Comparison of ENCODE assay signal across 21 cellular contexts in the genomic region with DNA sequence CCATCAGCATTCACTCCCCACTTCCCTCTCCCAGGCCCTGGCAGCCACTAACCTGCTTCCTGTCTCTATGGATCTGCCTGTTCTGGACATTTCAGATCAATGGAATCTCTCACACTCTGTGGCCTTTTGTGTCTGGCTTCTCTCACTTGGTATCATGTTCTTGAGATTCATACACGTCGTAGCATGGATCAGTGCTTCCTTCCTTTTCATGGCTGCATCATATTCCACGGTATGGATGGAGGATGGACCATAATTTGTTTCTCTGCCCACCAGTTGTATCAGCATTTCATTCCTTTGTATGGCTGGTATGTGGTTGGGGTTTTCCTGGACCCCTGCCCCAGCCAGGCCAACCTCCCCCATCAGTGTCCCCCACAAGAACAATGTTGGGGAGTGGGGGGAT. TPM values are rescaled to one million over a fixed set of nuclear protein-coding genes. Genes with fewer than 3 reads are reported as not detected.
DNase-seq lines count a peak whose midpoint lies in the region; ATAC-seq lines count a peak whose summit lies in the region.
"Had no signal": no experiment of that assay in that cellular context is flagged by ENCODE, and none has a peak within 500 bp of the region (broad histone marks: within the 10 kb centered on the region; RNA-seq: fewer than 3 reads in every experiment).

No MANE protein-coding gene starts in this region.

- no peak overlapping the region for H3K4me3 Mint-ChIP-seq in activated naive CD8-positive, alpha-beta T cell treated with anti-CD3 and anti-CD28 coated beads, Interleukin-2, amount 10 ng/mL, durations not matched to agents 7 days and 5 days
- H3K4me3 Mint-ChIP-seq in activated naive CD8-positive, alpha-beta T cell treated with anti-CD3 and anti-CD28 coated beads for 36 hours: no peak overlapping the region
- H3K4me3 Mint-ChIP-seq in IgD-negative memory B cell (peak overlapping the region in 3 of 4 donors; percentile 12 to 73 (median 39)), immature natural killer cell (peak overlapping the region in 3 of 5 donors; percentile 15 to 29 (median 26))
- H3K4me3 Mint-ChIP-seq: activated CD4-positive, alpha-beta T cell treated with anti-CD3 and anti-CD28 coated beads for 36 hours; brain had no signal

- H3K36me3 Mint-ChIP-seq in activated naive CD8-positive, alpha-beta T cell treated with anti-CD3 and anti-CD28 coated beads, Interleukin-2, amount 10 ng/mL, durations not matched to agents 7 days and 5 days: peaks cover 38% of the 10 kb centered on the region
- H3K36me3 Mint-ChIP-seq in activated naive CD8-positive, alpha-beta T cell treated with anti-CD3 and anti-CD28 coated beads for 36 hours: peaks cover 19% of the 10 kb centered on the region
- H3K36me3 Mint-ChIP-seq in IgD-negative memory B cell (peaks cover 5% of the 10 kb centered on the region), immature natural killer cell (peaks cover 3 to 5% (median 4%) of the 10 kb centered on the region in 3 donors)

- H3K4me1 Mint-ChIP-seq in activated naive CD8-positive, alpha-beta T cell treated with anti-CD3 and anti-CD28 coated beads, Interleukin-2, amount 10 ng/mL, durations not matched to agents 7 days and 5 days: peaks cover 46% of the 10 kb centered on the region
- H3K4me1 Mint-ChIP-seq in activated naive CD8-positive, alpha-beta T cell treated with anti-CD3 and anti-CD28 coated beads for 36 hours: peaks cover 25% of the 10 kb centered on the region
- H3K4me1 Mint-ChIP-seq in IgD-negative memory B cell: peaks cover 44 to 59% (median 55%) of the 10 kb centered on the region in 3 donors
- H3K4me1 Mint-ChIP-seq in immature natural killer cell: peaks cover 68 to 80% of the 10 kb centered on the region in 2 donors

- peak overlapping the region; percentile 42 for H3K27ac Mint-ChIP-seq in activated naive CD8-positive, alpha-beta T cell treated with anti-CD3 and anti-CD28 coated beads, Interleukin-2, amount 10 ng/mL, durations not matched to agents 7 days and 5 days
- H3K27ac Mint-ChIP-seq in activated naive CD8-positive, alpha-beta T cell treated with anti-CD3 and anti-CD28 coated beads for 36 hours: no peak overlapping the region
- H3K27ac Mint-ChIP-seq in IgD-negative memory B cell: peak overlapping the region; percentile 81 to 89 (median 87)
- H3K27ac Mint-ChIP-seq in immature natural killer cell: peak overlapping the region; percentile 35 to 81 (median 46)
- H3K27ac Mint-ChIP-seq: activated CD4-positive, alpha-beta T cell treated with anti-CD3 and anti-CD28 coated beads for 36 hours; brain had no signal

- POLR2A ChIA-PET in activated naive CD8-positive, alpha-beta T cell treated with anti-CD3 and anti-CD28 coated beads, Interleukin-2, amount 10 ng/mL, durations not matched to agents 7 days and 5 days (lab: Charles Lee): no interaction called here

- no peak for ATAC-seq in activated naive CD8-positive, alpha-beta T cell treated with anti-CD3 and anti-CD28 coated beads, Interleukin-2, amount 10 ng/mL, durations not matched to agents 7 days and 5 days (ENCODE audit: low read depth)
- ATAC-seq in HG02973 (IDR thresholded peaks at IDR 0.05; ENCODE audit: unreplicated experiment): no peak
- ATAC-seq: activated CD4-positive, alpha-beta T cell treated with anti-CD3 and anti-CD28 coated beads for 36 hours; foreskin keratinocyte; SK-N-SH treated with all-trans-retinoic acid at 6 μM for 48 hours had no signal

- no peaks in the 10 kb centered on the region for H3K27me3 Mint-ChIP-seq in activated naive CD8-positive, alpha-beta T cell treated with anti-CD3 and anti-CD28 coated beads, Interleukin-2, amount 10 ng/mL, durations not matched to agents 7 days and 5 days
- H3K27me3 Mint-ChIP-seq in activated naive CD8-positive, alpha-beta T cell treated with anti-CD3 and anti-CD28 coated beads for 36 hours: no peaks in the 10 kb centered on the region
- H3K27me3 Mint-ChIP-seq in IgD-negative memory B cell (no peaks in the 10 kb centered on the region), immature natural killer cell (ENCODE audit: low read depth in 3 of 3) (peaks cover 3 to 8% (median 4%) of the 10 kb centered on the region in 3 donors)
- H3K27me3 Mint-ChIP-seq: activated CD4-positive, alpha-beta T cell treated with anti-CD3 and anti-CD28 coated beads for 36 hours; brain had no signal

- no peak for DNase-seq in activated naive CD8-positive, alpha-beta T cell treated with anti-CD3 and anti-CD28 coated beads, Interleukin-2, amount 10 ng/mL, durations not matched to agents 7 days and 5 days
- no peak for DNase-seq in activated naive CD8-positive, alpha-beta T cell treated with anti-CD3 and anti-CD28 coated beads for 36 hours
- no peak for DNase-seq in immature natural killer cell
- no peak for DNase-seq in substantia nigra (lab: John Stamatoyannopoulos, UW)
- DNase-seq in amygdala (lab: John Stamatoyannopoulos, UW): no peak
- DNase-seq in iPS-NIHi7 (ENCODE audit: extremely low spot score): no peak
- DNase-seq: activated CD4-positive, alpha-beta T cell treated with anti-CD3 and anti-CD28 coated beads for 36 hours; activated naive CD4-positive, alpha-beta T cell treated with Interleukin-2 at 50 U/mL for 16 hours; COR-L47; foreskin keratinocyte; hippocampal formation; KG1; NCI-H2029 treated with DMSO at 0.1 percent for 48 hours; RPMI8226; small intestine; stimulated activated CD4-positive, alpha-beta T cell treated with anti-CD3 and anti-CD28 coated beads, Interleukin-4, amount 100 ng/mL, for 24 hours had no signal

- no peaks in the 10 kb centered on the region for H3K9me3 Mint-ChIP-seq in activated naive CD8-positive, alpha-beta T cell treated with anti-CD3 and anti-CD28 coated beads, Interleukin-2, amount 10 ng/mL, durations not matched to agents 7 days and 5 days
- no peaks in the 10 kb centered on the region for H3K9me3 Mint-ChIP-seq in activated naive CD8-positive, alpha-beta T cell treated with anti-CD3 and anti-CD28 coated beads for 36 hours
- peaks cover 0 to 3% (median 0%) of the 10 kb centered on the region in 3 donors for H3K9me3 Mint-ChIP-seq in IgD-negative memory B cell
- no peaks in the 10 kb centered on the region for H3K9me3 Mint-ChIP-seq in immature natural killer cell
- H3K9me3 Mint-ChIP-seq: brain had no signal

- peak overlapping the region; percentile 13 for H3K27ac ChIP-seq in substantia nigra (ENCODE audit: low read depth, low read length, poor library complexity, severe bottlenecking)
- H3K27ac ChIP-seq: foreskin keratinocyte, prostate gland had no signal

RNA-seq across cellular contexts. Expression of a gene that starts 36.2 kb away (rescaled TPM):
- total RNA-seq in activated naive CD8-positive, alpha-beta T cell treated with anti-CD3 and anti-CD28 coated beads, Interleukin-2, amount 10 ng/mL, durations not matched to agents 7 days and 5 days: 100 to 1,000 TPM; 275 to 285 TPM
- total RNA-seq in activated naive CD8-positive, alpha-beta T cell treated with anti-CD3 and anti-CD28 coated beads for 36 hours: 10 to 100 TPM; 84.3 to 86.9 TPM
- 26.9 TPM for polyA plus RNA-seq in IgD-negative memory B cell
- polyA plus RNA-seq in immature natural killer cell: 10 to 100 TPM in 1 of 3 donors, 1 to 10 TPM in 2; 5.9 to 33.8 (median 6.0) TPM

RNA-seq across cellular contexts. Expression of a gene that starts 36.5 kb away (rescaled TPM):
- 10 to 100 TPM; 50.7 to 51.7 TPM for total RNA-seq in activated naive CD8-positive, alpha-beta T cell treated with anti-CD3 and anti-CD28 coated beads, Interleukin-2, amount 10 ng/mL, durations not matched to agents 7 days and 5 days
- 10 to 100 TPM; 43.1 to 46.0 TPM for total RNA-seq in activated naive CD8-positive, alpha-beta T cell treated with anti-CD3 and anti-CD28 coated beads for 36 hours
- 11.4 TPM for polyA plus RNA-seq in IgD-negative memory B cell
- polyA plus RNA-seq in immature natural killer cell: 1 to 10 TPM; 1.0 to 9.8 (median 4.9) TPM

Comparison
In these comparisons a context has a peak if more than half of its experiments do, and no peak if none do; other contexts are left out.
1. H3K4me3 Mint-ChIP-seq: peak in IgD-negative memory B cell (3 of 4) and immature natural killer cell (3 of 5); none in activated naive CD8-positive, alpha-beta T cell treated with anti-CD3 and anti-CD28 coated beads, Interleukin-2, amount 10 ng/mL, durations not matched to agents 7 days and 5 days (single experiment) and activated naive CD8-positive, alpha-beta T cell treated with anti-CD3 and anti-CD28 coated beads for 36 hours (single experiment).